ENCODE assay signal across 8 cellular contexts in the genomic region with DNA sequence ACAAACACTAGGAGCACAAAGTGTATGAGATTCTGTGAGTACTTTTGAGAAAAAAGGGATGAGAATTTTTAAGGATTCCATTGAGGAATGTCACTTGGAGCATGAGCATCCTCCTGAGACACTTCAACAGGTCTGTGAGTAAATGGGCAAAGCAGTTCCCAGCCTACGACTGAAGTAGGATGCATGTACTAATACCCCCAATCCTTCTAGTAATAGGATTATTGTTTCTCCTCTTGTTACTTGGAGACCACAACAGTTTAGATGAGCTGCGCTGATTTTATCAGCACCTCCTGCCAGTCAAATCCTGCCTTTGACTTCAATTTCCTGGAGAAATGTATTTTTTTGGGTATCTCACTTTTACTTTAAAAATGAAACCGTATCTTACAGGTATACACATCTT. TPM values are rescaled to one million over a fixed set of nuclear protein-coding genes. Genes with fewer than 3 reads are reported as not detected.
A peak's percentile ranks its signal among the peaks of the same experiment; 100 is the strongest.
DNase-seq lines count a peak whose midpoint lies in the region; ATAC-seq, FAIRE-seq and TF ChIP-seq lines count a peak whose summit lies in the region.

No MANE protein-coding gene starts in this region.

- FAIRE-seq in pancreas (lab: Jason Lieb, UNC) = no peak

- H4K20me1 ChIP-seq in DOHH2 (ENCODE audit: control insufficient read depth, insufficient read depth, low read depth, low read length) (no peaks in the 10 kb centered on the region), OCI-LY1 (ENCODE audit: insufficient read depth, low read length) (no peaks in the 10 kb centered on the region)

- intact Hi-C loops in pancreas (cut with DNase I) = no loop called here

- H3K9ac ChIP-seq in OCI-LY1 (ENCODE audit: low read length) (peak overlapping the region; percentile 77), endocrine pancreas (ENCODE audit: control insufficient read depth, insufficient read depth, low read length) (peak overlapping the region; percentile 8)

- H3K79me2 ChIP-seq in DOHH2 (ENCODE audit: control insufficient read depth, low read length) = peaks cover 5% of the 10 kb centered on the region; the same call in 1 of the 2 replicates
- no peaks in the 10 kb centered on the region for H3K79me2 ChIP-seq in OCI-LY1 (ENCODE audit: insufficient read depth, low read length)

- H3K4me2 ChIP-seq in DOHH2 (ENCODE audit: low read length) (peak overlapping the region; percentile 69), OCI-LY1 (ENCODE audit: low read length) (peak overlapping the region; percentile 91)

- H3K36me3 ChIP-seq in DOHH2 (ENCODE audit: control insufficient read depth, low read length) = no peaks in the 10 kb centered on the region
- no peaks in the 10 kb centered on the region for H3K36me3 ChIP-seq in OCI-LY1 (ENCODE audit: insufficient read depth, low read length)
- no peaks in the 10 kb centered on the region for H3K36me3 ChIP-seq in endocrine pancreas (ENCODE audit: control insufficient read depth, insufficient read depth, low read length)
- no peaks in the 10 kb centered on the region for H3K36me3 ChIP-seq in pancreas

- H2AFZ ChIP-seq in OCI-LY1 (ENCODE audit: low read length) = peak overlapping the region; percentile 66; the same call in 1 of the 2 replicates

- TF ChIP-seq CTCF in DOHH2 (IDR thresholded peaks at IDR 0.05; ENCODE audit: low read depth, low read length, poor library complexity, severe bottlenecking) (no peak), OCI-LY1 (IDR thresholded peaks at IDR 0.05; ENCODE audit: low read length) (no peak), pancreas (IDR thresholded peaks at IDR 0.05) (no peak)

- H3K27ac ChIP-seq in DOHH2 (ENCODE audit: low read depth, low read length) (no peak overlapping the region), OCI-LY1 (ENCODE audit: low read depth, low read length, poor library complexity, severe bottlenecking) (no peak overlapping the region), pancreas (no peak overlapping the region)

- H3F3A ChIP-seq in DOHH2 (ENCODE audit: control insufficient read depth, insufficient read depth) (no peaks in the 10 kb centered on the region), OCI-LY1 (ENCODE audit: insufficient read depth, low read length) (no peaks in the 10 kb centered on the region)

- 11 to 16% methylated on average over 3 of the region's 3 CpGs for WGBS in pancreas, 2 donors

- H3K9me3 ChIP-seq in DOHH2 (ENCODE audit: control insufficient read depth, insufficient read depth, low read length) (no peaks in the 10 kb centered on the region), OCI-LY1 (ENCODE audit: low read length) (peaks cover 1% of the 10 kb centered on the region), endocrine pancreas (ENCODE audit: control insufficient read depth, low read length) (no peaks in the 10 kb centered on the region), pancreas (no peaks in the 10 kb centered on the region)

- DNase-seq in pancreas (no peak), DMS79 (lab: John Stamatoyannopoulos, UW) (no peak), iPS-NIHi11 (ENCODE audit: low spot score) (no peak)

- H3K9me2 ChIP-seq in DOHH2 (replicated peaks; ENCODE audit: control insufficient read depth, low read length) = no peaks in the 10 kb centered on the region
- H3K9me2 ChIP-seq in OCI-LY1 (ENCODE audit: low read depth, low read length) = no peaks in the 10 kb centered on the region

- ATAC-seq in pancreas = no peak
- no peak for ATAC-seq in HG03439 (IDR thresholded peaks at IDR 0.05; ENCODE audit: unreplicated experiment)
- ATAC-seq in GM21390 (IDR thresholded peaks at IDR 0.05; ENCODE audit: unreplicated experiment) = no peak

- H3K4me3 ChIP-seq in DOHH2 (ENCODE audit: low read length) (peak overlapping the region; percentile 86), OCI-LY1 (ENCODE audit: low read depth, low read length, poor library complexity, severe bottlenecking) (peak overlapping the region; percentile 90), endocrine pancreas (ENCODE audit: control insufficient read depth, insufficient read depth, low read length) (peak overlapping the region; percentile 91), pancreas (peak overlapping the region in 3 of 4 donors; percentile 55 to 63 (median 58))

- H3K27me3 ChIP-seq in DOHH2 (ENCODE audit: control insufficient read depth, low read length) = no peaks in the 10 kb centered on the region
- no peaks in the 10 kb centered on the region for H3K27me3 ChIP-seq in OCI-LY1 (ENCODE audit: insufficient read depth, low read length)
- no peaks in the 10 kb centered on the region for H3K27me3 ChIP-seq in endocrine pancreas (ENCODE audit: control insufficient read depth, insufficient read depth, low read length)
- no peaks in the 10 kb centered on the region for H3K27me3 ChIP-seq in pancreas

- peaks cover 12% of the 10 kb centered on the region for H3K4me1 ChIP-seq in DOHH2 (ENCODE audit: control insufficient read depth, low read length)
- H3K4me1 ChIP-seq in OCI-LY1 (ENCODE audit: insufficient read depth, low read length, severe bottlenecking) = peaks cover 21% of the 10 kb centered on the region
- peaks cover 9% of the 10 kb centered on the region for H3K4me1 ChIP-seq in endocrine pancreas (ENCODE audit: control insufficient read depth, insufficient read depth, low read length)
- peaks cover 0 to 11% (median 10%) of the 10 kb centered on the region in 3 donors for H3K4me1 ChIP-seq in pancreas

RNA-seq across cellular contexts. Expression of gene BBS9, which starts 0.8 kb away (rescaled TPM):
- total RNA-seq in pancreas = 10 to 100 TPM in 1 of 6 donors, 1 to 10 TPM in 5; 4.4 to 10.8 (median 6.4) TPM
- 1 to 10 TPM; 2.6 to 3.4 TPM for polyA plus RNA-seq in pancreas

RNA-seq across cellular contexts. Expression of gene RP9, which starts 21.0 kb away (rescaled TPM):
- 10 to 100 TPM in 1 of 6 donors, 1 to 10 TPM in 5; 5.5 to 10.3 (median 7.1) TPM for total RNA-seq in pancreas
- polyA plus RNA-seq in pancreas = 10 to 100 TPM in 1 of 2 donors, 1 to 10 TPM in 1; 8.1 to 20.1 TPM
